Comparison of ENCODE assay signal across 22 cellular contexts in the genomic region with DNA sequence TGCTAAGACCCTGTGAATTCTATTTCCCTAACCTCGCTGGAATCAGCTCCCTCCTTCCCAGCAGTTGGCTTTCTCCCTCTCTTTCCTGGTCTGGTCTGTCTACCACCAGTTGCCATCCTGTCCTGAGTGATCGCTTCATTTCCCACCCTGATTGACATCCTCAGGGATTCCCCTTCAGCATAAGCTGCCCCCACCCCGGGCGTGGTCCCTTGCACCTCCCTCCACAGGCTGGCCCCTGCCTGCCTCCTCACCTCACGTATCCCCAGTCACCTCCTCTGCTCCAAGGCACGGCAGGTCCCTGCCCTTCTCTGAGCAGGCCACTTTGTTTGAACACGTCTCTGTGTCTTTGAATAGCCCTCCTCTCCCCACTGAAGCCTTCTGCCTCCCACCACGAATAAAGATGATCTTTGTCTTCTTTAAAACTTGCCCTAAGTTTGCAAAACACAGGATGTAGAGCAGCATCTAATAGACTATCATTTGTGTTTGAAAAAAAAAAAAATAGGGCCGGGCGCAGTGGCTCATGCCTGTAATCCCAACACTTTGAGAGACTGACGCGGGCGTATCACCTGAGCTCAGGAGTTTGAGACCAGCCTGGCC.
DNase-seq lines count a peak whose midpoint lies in the region; ATAC-seq and TF ChIP-seq lines count a peak whose summit lies in the region.
"Had no signal": no experiment of that assay in that cellular context is flagged by ENCODE, and none has a peak within 500 bp of the region (broad histone marks: within the 10 kb centered on the region; RNA-seq: fewer than 3 reads in every experiment).

No MANE protein-coding gene starts in this region.

- no peaks in the 10 kb centered on the region for H3K27me3 ChIP-seq in foreskin keratinocyte
- no peaks in the 10 kb centered on the region for H3K27me3 ChIP-seq in neuronal stem cell (ENCODE audit: control insufficient read depth in 3 of 3, insufficient read depth in 3 of 3, low read depth in 1 of 3, low read length in 3 of 3)
- no peaks in the 10 kb centered on the region for H3K27me3 ChIP-seq in adrenal gland
- H3K27me3 ChIP-seq: neutrophil, tibial nerve had no signal

- no CpG with 5 or more reads among the region's 13 CpGs for WGBS in neuronal stem cell (ENCODE audit: extremely low coverage in 2 of 2, insufficient read length in 2 of 2, insufficient replicate concordance in 1 of 2), 2 donors
- 89 to 90% (median 90%) methylated on average over 13 of the region's 13 CpGs for WGBS in adrenal gland, 4 donors

- H2AK5ac ChIP-seq in neuronal stem cell (ENCODE audit: low read depth, low read length) = no peak overlapping the region

- no peak overlapping the region for H2AFZ ChIP-seq in neuronal stem cell (ENCODE audit: low read length)

- no peak overlapping the region for H4K91ac ChIP-seq in neuronal stem cell (ENCODE audit: low read depth, low read length, poor library complexity)

- peak overlapping the region; percentile 12 for H3K27ac ChIP-seq in foreskin keratinocyte
- H3K27ac ChIP-seq in neuronal stem cell (replicated peaks; ENCODE audit: low read length) = no peak overlapping the region
- H3K27ac ChIP-seq in adrenal gland = no peak overlapping the region
- H3K27ac ChIP-seq: neutrophil had no signal

- H3K4me1 ChIP-seq in foreskin keratinocyte (peaks cover 6% of the 10 kb centered on the region), neuronal stem cell (ENCODE audit: control insufficient read depth in 2 of 2, insufficient read depth in 1 of 2, low read depth in 1 of 2, low read length in 2 of 2) (peaks cover 4 to 5% of the 10 kb centered on the region in 2 donors), adrenal gland (replicated peaks in 1 of 2) (peaks cover 0 to under 1% of the 10 kb centered on the region in 2 donors)

- DNase-seq in COLO829 (ENCODE audit: low spot score) (peak; percentile 84), RPMI7951 (ENCODE audit: low read depth) (peak; percentile 6), foreskin keratinocyte (peak; percentile 45 to 50), neuronal stem cell (ENCODE audit: low spot score) (no peak), left lobe of liver (ENCODE audit: low spot score) (no peak), adrenal gland (no peak), SKM-1 (lab: John Stamatoyannopoulos, UW; ENCODE audit: unreplicated experiment) (no peak), islet precursor cell (no peak)
- DNase-seq: activated CD4-positive, alpha-beta T cell treated with anti-CD3 and anti-CD28 coated beads for 1 hour; activated CD8-positive, alpha-beta T cell treated with anti-CD3 and anti-CD28 coated beads for 36 hours; activated naive CD8-positive, alpha-beta T cell treated with anti-CD3 and anti-CD28 coated beads, Interleukin-2, amount 10 ng/mL, durations not matched to agents 7 days and 5 days; central memory CD4-positive, alpha-beta T cell; DMS79; kidney; NCI-H1105 treated with DMSO at 0.1 percent for 48 hours; NCI-H2029; SK-N-SH; T-helper 17 cell had no signal

- no peak overlapping the region for H3K4me2 ChIP-seq in neuronal stem cell (ENCODE audit: insufficient read depth, low read length, poor library complexity, severe bottlenecking)
- H3K4me2 ChIP-seq: SK-N-SH had no signal

- H2BK120ac ChIP-seq in neuronal stem cell (ENCODE audit: low read depth, low read length) = no peak overlapping the region

- H3K79me1 ChIP-seq in neuronal stem cell (ENCODE audit: low read depth, low read length) = peaks cover 3% of the 10 kb centered on the region

- no peaks in the 10 kb centered on the region for H3K36me3 ChIP-seq in neuronal stem cell (replicated peaks in 1 of 2; ENCODE audit: control insufficient read depth in 2 of 2, insufficient read depth in 2 of 2, low read length in 2 of 2)
- H3K36me3 ChIP-seq in adrenal gland (replicated peaks in 1 of 2) = no peaks in the 10 kb centered on the region

- H3K23ac ChIP-seq in neuronal stem cell (ENCODE audit: low read depth, low read length, poor library complexity) = no peak overlapping the region

- H3K9me3 ChIP-seq in neuronal stem cell (replicated peaks in 1 of 2; ENCODE audit: control insufficient read depth in 2 of 2, insufficient read depth in 1 of 2, low read depth in 1 of 2, low read length in 2 of 2) = peaks cover 3 to 20% of the 10 kb centered on the region in 2 donors
- H3K9me3 ChIP-seq in adrenal gland (replicated peaks in 1 of 3) = no peaks in the 10 kb centered on the region
- H3K9me3 ChIP-seq: neutrophil had no signal

- no peak overlapping the region for H3K14ac ChIP-seq in neuronal stem cell (ENCODE audit: low read length)

- peak overlapping the region; percentile 41 for H2BK15ac ChIP-seq in neuronal stem cell (ENCODE audit: low read length)

- no peak overlapping the region for H2BK5ac ChIP-seq in neuronal stem cell (ENCODE audit: low read length)

- no peak overlapping the region for H3K9ac ChIP-seq in neuronal stem cell (ENCODE audit: low read depth, low read length, poor library complexity)
- H3K9ac ChIP-seq: SK-N-SH had no signal

- intact Hi-C loops in adrenal gland (cut with DNase I) = no loop called here

- H3K18ac ChIP-seq in neuronal stem cell (ENCODE audit: low read length) = peak overlapping the region; percentile 57

- ATAC-seq in foreskin keratinocyte (peak; percentile 53), left lobe of liver (no peak)
- ATAC-seq: activated CD8-positive, alpha-beta T cell treated with anti-CD3 and anti-CD28 coated beads for 36 hours; K562; T-helper 17 cell had no signal

- no peak for TF ChIP-seq POLR2A in adrenal gland (IDR thresholded peaks at IDR 0.05)

- TF ChIP-seq CTCF in foreskin keratinocyte (conservative IDR thresholded peaks at IDR 0.05) = no peak
- TF ChIP-seq CTCF in adrenal gland (IDR thresholded peaks at IDR 0.05) = no peak

- no peak overlapping the region for H4K8ac ChIP-seq in neuronal stem cell (ENCODE audit: low read depth, low read length)

- H3K4ac ChIP-seq in neuronal stem cell (ENCODE audit: low read length) = no peak overlapping the region

- no peak overlapping the region for H2BK12ac ChIP-seq in neuronal stem cell (ENCODE audit: low read length)

- H3K4me3 ChIP-seq in neuronal stem cell (ENCODE audit: low read length in 2 of 2) = no peak overlapping the region
- no peak overlapping the region for H3K4me3 ChIP-seq in adrenal gland
- H3K4me3 ChIP-seq: K562, skin epidermis, tibial nerve had no signal

Comparison
In these comparisons a context has a peak if more than half of its experiments do, and no peak if none do; other contexts are left out.
1. DNase-seq: peak in COLO829 (single experiment), RPMI7951 (single experiment) and foreskin keratinocyte (2 of 2); none in neuronal stem cell (single experiment), left lobe of liver (single experiment), adrenal gland (0 of 7), SKM-1 (single experiment) and islet precursor cell (single experiment).